ENCODE assay signal across 1 cellular context in the genomic region with DNA sequence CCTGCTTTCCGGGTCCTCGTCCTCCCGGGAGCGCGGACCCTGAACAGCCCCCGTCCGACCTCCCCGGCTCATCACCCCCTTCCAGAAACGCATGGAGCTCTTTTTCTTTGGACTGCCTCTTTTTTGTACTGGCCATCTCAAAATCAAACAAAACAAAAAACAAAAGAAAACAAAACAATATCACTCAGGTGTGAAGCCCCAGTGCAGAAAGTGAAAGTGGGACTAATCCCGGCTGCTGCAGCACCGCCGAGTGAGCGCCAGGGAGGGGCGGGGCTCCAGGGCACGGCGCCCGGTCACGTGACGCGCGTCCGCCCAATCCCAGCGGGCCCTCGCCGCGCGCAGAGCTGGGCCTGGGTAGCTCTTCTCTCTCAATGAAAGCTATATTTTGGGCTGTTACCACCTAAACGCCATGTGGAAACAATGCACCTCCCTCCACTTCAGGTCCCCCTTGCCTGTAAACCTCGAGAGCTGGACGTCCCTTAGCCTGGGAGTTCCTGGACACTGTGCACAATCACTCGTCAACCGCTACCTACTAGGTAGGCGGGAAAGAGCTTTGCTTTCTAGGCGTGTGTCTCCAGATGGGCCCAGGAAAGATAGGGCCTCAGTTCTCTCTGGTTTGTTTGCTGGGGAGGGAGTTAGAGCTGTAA.
TF ChIP-seq lines count a peak whose summit lies in the region.

No MANE protein-coding gene starts in this region.

TF ChIP-seq in SK-N-SH, 30 proteins besides CTCF, POLR2A, EP300 and RAD21 (continued from another document):
- TF ChIP-seq FOSL2 (IDR thresholded peaks at IDR 0.05; ENCODE audit: borderline replicate concordance, low read depth): no peak
- no peak for TF ChIP-seq JUND (IDR thresholded peaks at IDR 0.05)
- TF ChIP-seq RXRA (IDR thresholded peaks at IDR 0.05; ENCODE audit: borderline replicate concordance, low read depth): no peak
- no peak for TF ChIP-seq MEF2A (IDR thresholded peaks at IDR 0.05; ENCODE audit: borderline replicate concordance, low read depth)
- TF ChIP-seq, protein P1, sequence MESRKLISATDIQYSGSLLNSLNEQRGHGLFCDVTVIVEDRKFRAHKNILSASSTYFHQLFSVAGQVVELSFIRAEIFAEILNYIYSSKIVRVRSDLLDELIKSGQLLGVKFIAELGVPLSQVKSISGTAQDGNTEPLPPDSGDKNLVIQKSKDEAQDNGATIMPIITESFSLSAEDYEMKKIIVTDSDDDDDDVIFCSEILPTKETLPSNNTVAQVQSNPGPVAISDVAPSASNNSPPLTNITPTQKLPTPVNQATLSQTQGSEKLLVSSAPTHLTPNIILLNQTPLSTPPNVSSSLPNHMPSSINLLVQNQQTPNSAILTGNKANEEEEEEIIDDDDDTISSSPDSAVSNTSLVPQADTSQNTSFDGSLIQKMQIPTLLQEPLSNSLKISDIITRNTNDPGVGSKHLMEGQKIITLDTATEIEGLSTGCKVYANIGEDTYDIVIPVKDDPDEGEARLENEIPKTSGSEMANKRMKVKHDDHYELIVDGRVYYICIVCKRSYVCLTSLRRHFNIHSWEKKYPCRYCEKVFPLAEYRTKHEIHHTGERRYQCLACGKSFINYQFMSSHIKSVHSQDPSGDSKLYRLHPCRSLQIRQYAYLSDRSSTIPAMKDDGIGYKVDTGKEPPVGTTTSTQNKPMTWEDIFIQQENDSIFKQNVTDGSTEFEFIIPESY (IDR thresholded peaks at IDR 0.05; ENCODE audit: borderline replicate concordance, low read depth): no peak
- TF ChIP-seq FOXJ3 (CRISPR knock-in tag; IDR thresholded peaks at IDR 0.05): no peak
- TF ChIP-seq NRF1 (IDR thresholded peaks at IDR 0.05; ENCODE audit: low read depth, low read length): no peak
- TF ChIP-seq, protein P2, sequence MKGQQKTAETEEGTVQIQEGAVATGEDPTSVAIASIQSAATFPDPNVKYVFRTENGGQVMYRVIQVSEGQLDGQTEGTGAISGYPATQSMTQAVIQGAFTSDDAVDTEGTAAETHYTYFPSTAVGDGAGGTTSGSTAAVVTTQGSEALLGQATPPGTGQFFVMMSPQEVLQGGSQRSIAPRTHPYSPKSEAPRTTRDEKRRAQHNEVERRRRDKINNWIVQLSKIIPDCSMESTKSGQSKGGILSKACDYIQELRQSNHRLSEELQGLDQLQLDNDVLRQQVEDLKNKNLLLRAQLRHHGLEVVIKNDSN (IDR thresholded peaks at IDR 0.05; ENCODE audit: borderline replicate concordance, low read depth): peak; percentile 99
- TF ChIP-seq TAF1 (IDR thresholded peaks at IDR 0.05; ENCODE audit: borderline replicate concordance, low read depth, low read length): peak; percentile 51; the same call in 1 of the 2 replicates
- no peak for TF ChIP-seq EZH2phosphoT487 (IDR thresholded peaks at IDR 0.05; ENCODE audit: borderline replicate concordance, low read depth)
- TF ChIP-seq, protein P3, sequence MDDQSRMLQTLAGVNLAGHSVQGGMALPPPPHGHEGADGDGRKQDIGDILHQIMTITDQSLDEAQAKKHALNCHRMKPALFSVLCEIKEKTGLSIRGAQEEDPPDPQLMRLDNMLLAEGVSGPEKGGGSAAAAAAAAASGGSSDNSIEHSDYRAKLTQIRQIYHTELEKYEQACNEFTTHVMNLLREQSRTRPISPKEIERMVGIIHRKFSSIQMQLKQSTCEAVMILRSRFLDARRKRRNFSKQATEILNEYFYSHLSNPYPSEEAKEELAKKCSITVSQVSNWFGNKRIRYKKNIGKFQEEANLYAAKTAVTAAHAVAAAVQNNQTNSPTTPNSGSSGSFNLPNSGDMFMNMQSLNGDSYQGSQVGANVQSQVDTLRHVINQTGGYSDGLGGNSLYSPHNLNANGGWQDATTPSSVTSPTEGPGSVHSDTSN (IDR thresholded peaks at IDR 0.05): no peak
- TF ChIP-seq POLR2AphosphoS5 (IDR thresholded peaks at IDR 0.05; ENCODE audit: low read depth, low read length): 0 out of 2 replicates have a peak, but pooled peaks have one; percentile 24
- no peak for TF ChIP-seq RFX5 (IDR thresholded peaks at IDR 0.05; ENCODE audit: low read length)
- peak; percentile 52; the same call in 1 of the 2 replicates for TF ChIP-seq RCOR1 (IDR thresholded peaks at IDR 0.05; ENCODE audit: low read length)
- TF ChIP-seq MXI1 (IDR thresholded peaks at IDR 0.05; ENCODE audit: low read depth, low read length): no peak
- TF ChIP-seq GATA2 (CRISPR knock-in tag; IDR thresholded peaks at IDR 0.05): no peak
- TF ChIP-seq, protein P4, sequence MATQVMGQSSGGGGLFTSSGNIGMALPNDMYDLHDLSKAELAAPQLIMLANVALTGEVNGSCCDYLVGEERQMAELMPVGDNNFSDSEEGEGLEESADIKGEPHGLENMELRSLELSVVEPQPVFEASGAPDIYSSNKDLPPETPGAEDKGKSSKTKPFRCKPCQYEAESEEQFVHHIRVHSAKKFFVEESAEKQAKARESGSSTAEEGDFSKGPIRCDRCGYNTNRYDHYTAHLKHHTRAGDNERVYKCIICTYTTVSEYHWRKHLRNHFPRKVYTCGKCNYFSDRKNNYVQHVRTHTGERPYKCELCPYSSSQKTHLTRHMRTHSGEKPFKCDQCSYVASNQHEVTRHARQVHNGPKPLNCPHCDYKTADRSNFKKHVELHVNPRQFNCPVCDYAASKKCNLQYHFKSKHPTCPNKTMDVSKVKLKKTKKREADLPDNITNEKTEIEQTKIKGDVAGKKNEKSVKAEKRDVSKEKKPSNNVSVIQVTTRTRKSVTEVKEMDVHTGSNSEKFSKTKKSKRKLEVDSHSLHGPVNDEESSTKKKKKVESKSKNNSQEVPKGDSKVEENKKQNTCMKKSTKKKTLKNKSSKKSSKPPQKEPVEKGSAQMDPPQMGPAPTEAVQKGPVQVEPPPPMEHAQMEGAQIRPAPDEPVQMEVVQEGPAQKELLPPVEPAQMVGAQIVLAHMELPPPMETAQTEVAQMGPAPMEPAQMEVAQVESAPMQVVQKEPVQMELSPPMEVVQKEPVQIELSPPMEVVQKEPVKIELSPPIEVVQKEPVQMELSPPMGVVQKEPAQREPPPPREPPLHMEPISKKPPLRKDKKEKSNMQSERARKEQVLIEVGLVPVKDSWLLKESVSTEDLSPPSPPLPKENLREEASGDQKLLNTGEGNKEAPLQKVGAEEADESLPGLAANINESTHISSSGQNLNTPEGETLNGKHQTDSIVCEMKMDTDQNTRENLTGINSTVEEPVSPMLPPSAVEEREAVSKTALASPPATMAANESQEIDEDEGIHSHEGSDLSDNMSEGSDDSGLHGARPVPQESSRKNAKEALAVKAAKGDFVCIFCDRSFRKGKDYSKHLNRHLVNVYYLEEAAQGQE (IDR thresholded peaks at IDR 0.05; ENCODE audit: low read depth, low read length): no peak
- no peak for TF ChIP-seq ELF1 (IDR thresholded peaks at IDR 0.05)
- no peak for TF ChIP-seq SMC3 (IDR thresholded peaks at IDR 0.05; ENCODE audit: low read depth, low read length)
- no peak for TF ChIP-seq GABPA (IDR thresholded peaks at IDR 0.05; ENCODE audit: low read depth)
- TF ChIP-seq YY1 (IDR thresholded peaks at IDR 0.05; ENCODE audit: low read depth): no peak
- TF ChIP-seq, protein P5, sequence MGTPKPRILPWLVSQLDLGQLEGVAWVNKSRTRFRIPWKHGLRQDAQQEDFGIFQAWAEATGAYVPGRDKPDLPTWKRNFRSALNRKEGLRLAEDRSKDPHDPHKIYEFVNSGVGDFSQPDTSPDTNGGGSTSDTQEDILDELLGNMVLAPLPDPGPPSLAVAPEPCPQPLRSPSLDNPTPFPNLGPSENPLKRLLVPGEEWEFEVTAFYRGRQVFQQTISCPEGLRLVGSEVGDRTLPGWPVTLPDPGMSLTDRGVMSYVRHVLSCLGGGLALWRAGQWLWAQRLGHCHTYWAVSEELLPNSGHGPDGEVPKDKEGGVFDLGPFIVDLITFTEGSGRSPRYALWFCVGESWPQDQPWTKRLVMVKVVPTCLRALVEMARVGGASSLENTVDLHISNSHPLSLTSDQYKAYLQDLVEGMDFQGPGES (IDR thresholded peaks at IDR 0.05; ENCODE audit: low read depth, low read length): no peak
- peak; percentile 19; the same call in 1 of the 2 replicates for TF ChIP-seq NFIC (IDR thresholded peaks at IDR 0.05; ENCODE audit: borderline replicate concordance)
- no peak for TF ChIP-seq TCF12 (IDR thresholded peaks at IDR 0.05)
- TF ChIP-seq, protein P6, sequence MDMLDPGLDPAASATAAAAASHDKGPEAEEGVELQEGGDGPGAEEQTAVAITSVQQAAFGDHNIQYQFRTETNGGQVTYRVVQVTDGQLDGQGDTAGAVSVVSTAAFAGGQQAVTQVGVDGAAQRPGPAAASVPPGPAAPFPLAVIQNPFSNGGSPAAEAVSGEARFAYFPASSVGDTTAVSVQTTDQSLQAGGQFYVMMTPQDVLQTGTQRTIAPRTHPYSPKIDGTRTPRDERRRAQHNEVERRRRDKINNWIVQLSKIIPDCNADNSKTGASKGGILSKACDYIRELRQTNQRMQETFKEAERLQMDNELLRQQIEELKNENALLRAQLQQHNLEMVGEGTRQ (IDR thresholded peaks at IDR 0.05; ENCODE audit: borderline replicate concordance, low read depth, low read length): peak; percentile 81
- TF ChIP-seq TEAD4 (IDR thresholded peaks at IDR 0.05; ENCODE audit: borderline replicate concordance, insufficient read depth): no peak
TF ChIP-seq in SK-N-SH: peak in this region for 7.
